In genomic region chr3:193594946-193595689, GRCh38 we compare ENCODE assay signal across 13 cellular contexts. TPM values are rescaled to one million over a fixed set of nuclear protein-coding genes. Genes with fewer than 3 reads are reported as not detected.
DNase-seq lines count a peak whose midpoint lies in the region; ATAC-seq and TF ChIP-seq lines count a peak whose summit lies in the region.
"Had no signal": no experiment of that assay in that cellular context is flagged by ENCODE, and none has a peak within 500 bp of the region (broad histone marks: within the 10 kb centered on the region; RNA-seq: fewer than 3 reads in every experiment).

No MANE protein-coding gene starts in this region.

- 84 to 91% methylated on average over 1 of the region's 1 CpG for WGBS in thyroid gland, 2 donors
- 80% methylated on average over 1 of the region's 1 CpG for WGBS in right cardiac atrium

- peaks cover 3% of the 10 kb centered on the region; the same call in 1 of the 2 replicates for H4K20me1 ChIP-seq in OCI-LY7 (ENCODE audit: insufficient read depth, low read length)

- no peaks in the 10 kb centered on the region for H3K36me3 ChIP-seq in OCI-LY7 (ENCODE audit: insufficient read depth, low read length)
- peaks cover 0 to 3% of the 10 kb centered on the region in 2 donors for H3K36me3 ChIP-seq in thyroid gland
- H3K36me3 ChIP-seq: prostate gland had no signal

- H3K36me3 Mint-ChIP-seq in T-helper 1 cell treated with Interleukin-12 subunit alpha and Interleukin-12 subunit beta and Interleukin-4 antibody, amounts not matched to agents 30 μg/mL and 1 μg/mL, for 36 hours (ENCODE audit: low read depth) = peaks cover 16% of the 10 kb centered on the region
- H3K36me3 Mint-ChIP-seq in osteocyte (ENCODE audit: unreplicated experiment) = peaks cover 8% of the 10 kb centered on the region

- no peaks in the 10 kb centered on the region for H3K9me2 ChIP-seq in OCI-LY7 (ENCODE audit: insufficient read depth, low read length)

- peak overlapping the region; percentile 84 for H3K4me3 ChIP-seq in OCI-LY7 (ENCODE audit: low read depth, low read length, poor library complexity, severe bottlenecking)
- H3K4me3 ChIP-seq in dorsolateral prefrontal cortex = peak overlapping the region in 43 of 59 donors; percentile 68 to 100 (median 93)
- no peak overlapping the region for H3K4me3 ChIP-seq in thyroid gland (replicated peaks in 1 of 3)
- H3K4me3 ChIP-seq in right cardiac atrium (ENCODE audit: low read length) = no peak overlapping the region

- TF ChIP-seq POLR2A in thyroid gland (IDR thresholded peaks at IDR 0.05) = no peak

- POLR2A ChIA-PET in OCI-LY7 (lab: Charles Lee) = no interaction called here

- peaks cover 39% of the 10 kb centered on the region for H3K4me1 Mint-ChIP-seq in T-helper 1 cell treated with Interleukin-12 subunit alpha and Interleukin-12 subunit beta and Interleukin-4 antibody, amounts not matched to agents 30 μg/mL and 1 μg/mL, for 36 hours (ENCODE audit: low read depth)
- peaks cover 36% of the 10 kb centered on the region for H3K4me1 Mint-ChIP-seq in osteocyte (ENCODE audit: unreplicated experiment)

- CTCF ChIA-PET in OCI-LY7 (lab: Charles Lee; ENCODE audit: unreplicated experiment) = no interaction called here

- H3K9me3 ChIP-seq in OCI-LY7 (ENCODE audit: low read length) (no peaks in the 10 kb centered on the region), thyroid gland (no peaks in the 10 kb centered on the region), right cardiac atrium (ENCODE audit: control insufficient read depth, low read length) (no peaks in the 10 kb centered on the region)
- H3K9me3 ChIP-seq: prostate gland had no signal

- intact Hi-C loops in OCI-LY7 (cut with micrococcal nuclease; ENCODE audit: unreplicated experiment) = no loop called here
- intact Hi-C loops in dorsolateral prefrontal cortex (cut with DNase I) = loop anchor here (5.0 kb wide), 2 partner anchors 678 to 783 kb away; partner anchors contain the start of gene MB21D2 (in 2 of the 2)
- intact Hi-C loops in thyroid gland (cut with DNase I) = no loop called here
- intact Hi-C loops in right cardiac atrium (cut with DNase I) = no loop called here

- no peak for DNase-seq in T-helper 1 cell
- no peak for DNase-seq in OCI-LY7 (ENCODE audit: low spot score)
- no peak for DNase-seq in dorsolateral prefrontal cortex
- DNase-seq in osteocyte (ENCODE audit: extremely low spot score, unreplicated experiment) = no peak
- DNase-seq in thyroid gland = no peak
- DNase-seq in right cardiac atrium = no peak
- DNase-seq: Right ventricle myocardium superior; stimulated activated CD8-positive, alpha-beta memory T cell treated with anti-CD3 and anti-CD28 coated beads, Interleukin-4, amount 100 ng/mL, for 48 hours had no signal

- TSS peak; percentile 69 for BruUV-seq in OCI-LY7 (replicated peaks; lab: Mats Ljungman, UMichigan)

- TF ChIP-seq CTCF in OCI-LY7 (conservative IDR thresholded peaks at IDR 0.05; ENCODE audit: low read length) (no peak), dorsolateral prefrontal cortex (IDR thresholded peaks at IDR 0.05 in 54 of 56, conservative IDR thresholded peaks at IDR 0.05 in 2 of 56; ENCODE audit: low read depth in 1 of 56, partially characterized antibody in 56 of 56) (no peak), osteocyte (IDR thresholded peaks at IDR 0.05) (no peak), thyroid gland (IDR thresholded peaks at IDR 0.05) (no peak)

- peak overlapping the region; percentile 80 for H3K4me2 ChIP-seq in OCI-LY7 (ENCODE audit: low read length)

- no peak overlapping the region for H2AFZ ChIP-seq in OCI-LY7 (ENCODE audit: low read length)

- H3K27ac ChIP-seq in OCI-LY7 (ENCODE audit: low read depth, low read length, poor library complexity, severe bottlenecking) = no peak overlapping the region
- H3K27ac ChIP-seq in dorsolateral prefrontal cortex = no peak overlapping the region
- H3K27ac ChIP-seq in thyroid gland = no peak overlapping the region
- H3K27ac ChIP-seq in right cardiac atrium (ENCODE audit: low read length) = no peak overlapping the region
- H3K27ac ChIP-seq: 22Rv1, prostate gland had no signal

- H3K27me3 Mint-ChIP-seq in T-helper 1 cell treated with Interleukin-12 subunit alpha and Interleukin-12 subunit beta and Interleukin-4 antibody, amounts not matched to agents 30 μg/mL and 1 μg/mL, for 36 hours (ENCODE audit: low read depth) = no peaks in the 10 kb centered on the region
- no peaks in the 10 kb centered on the region for H3K27me3 Mint-ChIP-seq in osteocyte (ENCODE audit: unreplicated experiment)

- ATAC-seq in GM18520 (IDR thresholded peaks at IDR 0.05; ENCODE audit: unreplicated experiment) = no peak
- ATAC-seq in right cardiac atrium = no peak

- peaks cover 22% of the 10 kb centered on the region for H3K79me2 ChIP-seq in OCI-LY7 (ENCODE audit: insufficient read depth, low read depth, low read length)

- H3K4me1 ChIP-seq in OCI-LY7 (ENCODE audit: insufficient read depth, low read length, poor library complexity, severe bottlenecking) (peaks cover 17% of the 10 kb centered on the region), thyroid gland (peaks cover 14 to 16% of the 10 kb centered on the region in 2 donors), right cardiac atrium (ENCODE audit: control insufficient read depth, insufficient read depth, low read length) (peaks cover 3% of the 10 kb centered on the region)

- peak overlapping the region; percentile 96 for H3K4me3 Mint-ChIP-seq in T-helper 1 cell treated with Interleukin-12 subunit alpha and Interleukin-12 subunit beta and Interleukin-4 antibody, amounts not matched to agents 30 μg/mL and 1 μg/mL, for 36 hours
- peak overlapping the region; percentile 94 for H3K4me3 Mint-ChIP-seq in osteocyte (ENCODE audit: unreplicated experiment)

- H3K27ac Mint-ChIP-seq in T-helper 1 cell treated with Interleukin-12 subunit alpha and Interleukin-12 subunit beta and Interleukin-4 antibody, amounts not matched to agents 30 μg/mL and 1 μg/mL, for 36 hours = no peak overlapping the region
- no peak overlapping the region for H3K27ac Mint-ChIP-seq in osteocyte (ENCODE audit: unreplicated experiment)

- H3K27me3 ChIP-seq in dorsolateral prefrontal cortex (no peaks in the 10 kb centered on the region), thyroid gland (no peaks in the 10 kb centered on the region), right cardiac atrium (ENCODE audit: control insufficient read depth, insufficient read depth) (no peaks in the 10 kb centered on the region)

- no peaks in the 10 kb centered on the region for H3K9me3 Mint-ChIP-seq in T-helper 1 cell treated with Interleukin-12 subunit alpha and Interleukin-12 subunit beta and Interleukin-4 antibody, amounts not matched to agents 30 μg/mL and 1 μg/mL, for 36 hours
- H3K9me3 Mint-ChIP-seq in osteocyte (ENCODE audit: unreplicated experiment) = no peaks in the 10 kb centered on the region

RNA-seq across cellular contexts. Expression of gene OPA1, which starts 2.1 kb away (rescaled TPM):
- total RNA-seq in OCI-LY7 (2014; rRNA removed; shearing (Covaris generic)) = 43.2 and 50.5 TPM in 2 replicates
- 57.3 and 60.1 TPM in 2 replicates for total RNA-seq in OCI-LY7 (2022)
- total RNA-seq in dorsolateral prefrontal cortex = 100 to 1,000 TPM in 105 of 120 experiments, 10 to 100 TPM in 15; 66.6 to 180 (median 124) TPM
- total RNA-seq in osteocyte = 49.6 and 52.5 TPM in 2 replicates
- total RNA-seq in thyroid gland = 10 to 100 TPM; 45.3 to 78.8 (median 48.7) TPM
- 10 to 100 TPM; 77.1 to 91.0 (median 79.3) TPM for total RNA-seq in right cardiac atrium
- 30.4 TPM for polyA plus RNA-seq in right cardiac atrium

RNA-seq across cellular contexts. Expression of gene ATP13A4, which starts 40.4 kb away (rescaled TPM):
- total RNA-seq in OCI-LY7 (2014; rRNA removed; shearing (Covaris generic)) = 0.44 and 0.51 TPM in 2 replicates
- total RNA-seq in OCI-LY7 (2022) (0.70 and 2.5 TPM in 2 replicates), dorsolateral prefrontal cortex (100 to 1,000 TPM in 3 of 120 experiments, 10 to 100 TPM in 117; 20.4 to 151 (median 48.2) TPM), osteocyte (0.27 TPM in 1 of 2 replicates, not detected in the other), thyroid gland (100 to 1,000 TPM; 197 to 348 (median 241) TPM), right cardiac atrium (under 1 TPM in 3 of 4 donors, not detected in 1; 0.20 to 0.36 (median 0.29) TPM)
- 0.07 TPM for polyA plus RNA-seq in right cardiac atrium
- total RNA-seq: glomerular endothelial cell had no signal

Comparison
In these comparisons a context has a peak if more than half of its experiments do, and no peak if none do; other contexts are left out.
1. H3K4me3 ChIP-seq: peak in OCI-LY7 (single experiment) and dorsolateral prefrontal cortex (43 of 59); none in thyroid gland (0 of 3) and right cardiac atrium (single experiment).
2. RNA of gene ATP13A4, which starts 40.4 kb away (total RNA-seq): 197 to 348 TPM in thyroid gland and 20.4 to 151 TPM in dorsolateral prefrontal cortex; 0.44 to 2.5 TPM in OCI-LY7, 0.20 to 0.36 TPM in right cardiac atrium and 0.27 TPM in osteocyte; every median in the first group is over 4 times any median in the second.
3. intact Hi-C loops: an anchor here in dorsolateral prefrontal cortex (5.0 kb wide); none called in OCI-LY7, thyroid gland and right cardiac atrium.